24 cellular contexts compared by ENCODE assay signal in the genomic region with DNA sequence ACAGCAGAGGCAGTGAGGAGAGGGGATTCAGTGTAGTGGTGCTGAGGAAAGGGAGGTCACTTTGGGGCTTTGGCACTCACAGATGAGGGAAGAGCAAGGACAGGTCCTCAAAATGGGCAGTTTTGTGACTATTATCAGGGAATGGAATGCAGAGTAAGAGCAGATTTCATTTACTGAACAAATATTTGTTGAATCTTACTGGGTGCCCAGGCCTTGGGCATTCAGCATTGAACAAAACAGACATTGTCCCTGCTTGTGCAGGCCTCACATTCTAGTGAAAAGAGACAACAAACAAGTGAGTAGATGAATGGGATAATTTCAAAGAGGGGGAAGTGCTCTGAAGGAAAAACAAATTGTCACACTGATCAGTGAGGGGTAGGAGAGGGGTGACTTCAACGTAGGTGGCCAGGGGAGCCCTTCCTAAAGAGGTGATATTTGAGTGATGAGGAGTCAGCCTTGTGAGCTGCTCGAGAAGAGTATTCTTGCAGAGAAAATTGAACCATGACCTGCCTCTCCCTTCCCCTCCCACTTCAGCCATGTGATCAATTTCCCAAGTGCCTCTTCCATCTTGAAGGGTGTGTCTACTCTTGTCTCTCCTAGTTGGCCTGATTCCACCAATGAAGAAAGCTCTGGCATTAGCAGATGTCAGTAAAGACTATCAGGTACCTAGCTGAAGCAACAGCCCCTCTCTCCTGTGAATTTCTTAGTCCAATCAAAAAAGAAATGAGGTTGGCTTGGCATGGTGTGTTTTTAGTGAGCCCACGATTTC.
DNase-seq lines count a peak whose midpoint lies in the region; ATAC-seq, FAIRE-seq and TF ChIP-seq lines count a peak whose summit lies in the region.
"Had no signal": no experiment of that assay in that cellular context is flagged by ENCODE, and none has a peak within 500 bp of the region (broad histone marks: within the 10 kb centered on the region; RNA-seq: fewer than 3 reads in every experiment).

No MANE protein-coding gene starts in this region.

- H3K27me3 ChIP-seq in HepG2 (ENCODE audit: control insufficient read depth in 1 of 2, insufficient read depth in 2 of 2, low read length in 2 of 2): no peaks in the 10 kb centered on the region
- H3K27me3 ChIP-seq in suprapubic skin: no peaks in the 10 kb centered on the region
- H3K27me3 ChIP-seq: thyroid gland, uterus had no signal

- DNase-seq in NCI-H748 (lab: John Stamatoyannopoulos, UW; ENCODE audit: unreplicated experiment) (peak; percentile 38), NCI-H748 treated with DMSO at 0.1 percent for 48 hours (lab: John Stamatoyannopoulos, UW) (no peak), caudate nucleus (lab: John Stamatoyannopoulos, UW) (peak in 4 of 61 donors; percentile 1 to 27 (median 8)), HepG2 (ENCODE audit: low spot score) (peak; percentile 81), superior temporal gyrus (ENCODE audit: extremely low spot score) (peak; percentile 64), HK-2 (ENCODE audit: unreplicated experiment) (no peak), suprapubic skin (ENCODE audit: low spot score in 2 of 2) (no peak)
- DNase-seq: 8988T; activated B cell treated with CpG ODN at 0.5 μM for 24 hours; activated CD4-positive, alpha-beta T cell treated with anti-CD3 and anti-CD28 coated beads, Interleukin-2, amount 10 ng/mL, durations not matched to agents 7 days and 5 days; Caco-2; endodermal cell; left cardiac atrium; retina; SHP77 treated with DMSO at 0.1 percent for 48 hours; stimulated activated naive CD4-positive, alpha-beta T cell; T1000; thyroid gland; uterus had no signal

- peaks cover 21% of the 10 kb centered on the region for H3K4me1 ChIP-seq in HepG2 (ENCODE audit: insufficient read depth, low read length)
- no peaks in the 10 kb centered on the region for H3K4me1 ChIP-seq in suprapubic skin
- H3K4me1 ChIP-seq: Caco-2, thyroid gland, uterus had no signal

- H3K9me3 ChIP-seq in HepG2 (ENCODE audit: low read length) (no peaks in the 10 kb centered on the region), suprapubic skin (no peaks in the 10 kb centered on the region)
- H3K9me3 ChIP-seq: Caco-2, thyroid gland, uterus had no signal

- H3K79me2 ChIP-seq in HepG2 (ENCODE audit: insufficient read depth, low read length): no peaks in the 10 kb centered on the region

- ATAC-seq in HepG2: peak; percentile 97
- no peak for ATAC-seq in GM18861 (IDR thresholded peaks at IDR 0.05; ENCODE audit: unreplicated experiment)
- ATAC-seq: left cardiac atrium had no signal

- no peak for TF ChIP-seq CTCF in HepG2 (CRISPR knock-in tag; IDR thresholded peaks at IDR 0.05)
- no peak for TF ChIP-seq CTCF in suprapubic skin (IDR thresholded peaks at IDR 0.05)

- no peak overlapping the region for H3K4me3 ChIP-seq in HepG2 (replicated peaks in 1 of 3; ENCODE audit: insufficient read depth in 1 of 3, low read depth in 2 of 3, low read length in 3 of 3)
- H3K4me3 ChIP-seq in suprapubic skin: no peak overlapping the region
- H3K4me3 ChIP-seq: coronary artery, GM23248, skin epidermis, thyroid gland, uterus had no signal

- in situ Hi-C loops in HepG2 (cut with HindIII; ENCODE audit: extremely low pct_ligation_motif_present, low pct_unique_long_range_greater_than_20kb): loop anchor here (25.0 kb wide), 1 partner anchor 383 kb away; no protein-coding TSS in a partner anchor

- POLR2A ChIA-PET in HepG2 (lab: Yijun Ruan, JAX): no interaction called here

- TF ChIP-seq POLR2A in HepG2 (IDR thresholded peaks at IDR 0.05; ENCODE audit: insufficient read depth in 1 of 2, low read depth in 2 of 2, low read length in 2 of 2): no peak
- no peak for TF ChIP-seq POLR2A in suprapubic skin (IDR thresholded peaks at IDR 0.05)

- BruUV-seq in HepG2 (replicated peaks; lab: Mats Ljungman, UMichigan): no TSS peak

- H3K27ac ChIP-seq in caudate nucleus (ENCODE audit: low read depth, low read length): peak overlapping the region; percentile 74
- H3K27ac ChIP-seq in HepG2 (ENCODE audit: extremely low read length, insufficient read depth, low read length): no peak overlapping the region
- H3K27ac ChIP-seq in suprapubic skin: no peak overlapping the region
- H3K27ac ChIP-seq: coronary artery, GM23248, thyroid gland, uterus had no signal

- no peak for FAIRE-seq in HepG2 (lab: Jason Lieb, UNC)
- FAIRE-seq: RCC 7860 had no signal

- H4K20me1 ChIP-seq in HepG2 (ENCODE audit: insufficient read depth, low read length): no peaks in the 10 kb centered on the region

- TF ChIP-seq RAD21 in HepG2 (CRISPR knock-in tag; IDR thresholded peaks at IDR 0.05): no peak

- H3K4me2 ChIP-seq in HepG2 (ENCODE audit: low read depth, low read length): peak overlapping the region; percentile 33

- no peak overlapping the region for H3K9ac ChIP-seq in HepG2 (ENCODE audit: insufficient read depth, low read depth, low read length)
- H3K9ac ChIP-seq: GM23248 had no signal

- WGBS in HepG2 (ENCODE audit: low lambda C conversion rate): 4% methylated on average over 3 of the region's 3 CpGs
- WGBS in suprapubic skin: 46% methylated on average over 3 of the region's 3 CpGs

- intact Hi-C loops in HepG2 (cut with micrococcal nuclease; ENCODE audit: unreplicated experiment): no loop called here

- CTCF ChIA-PET in HepG2 (lab: Yijun Ruan, JAX; ENCODE audit: low intra/inter-chr PET ratio, low total read pairs): no interaction called here

- no peak overlapping the region for H2AFZ ChIP-seq in HepG2 (ENCODE audit: low read length)
- H2AFZ ChIP-seq: GM23248 had no signal

- H3K36me3 ChIP-seq in HepG2 (replicated peaks in 1 of 2; ENCODE audit: control insufficient read depth in 1 of 2, insufficient read depth in 2 of 2, low read length in 2 of 2) (no peaks in the 10 kb centered on the region), suprapubic skin (no peaks in the 10 kb centered on the region)
- H3K36me3 ChIP-seq: thyroid gland, uterus had no signal

- no peak for TF ChIP-seq EP300 in HepG2 (IDR thresholded peaks at IDR 0.05; ENCODE audit: low read depth in 2 of 2, low read length in 2 of 2)
- no peak; the same call in 1 of the 2 replicates for TF ChIP-seq EP300 in HepG2 (CRISPR knock-in tag; IDR thresholded peaks at IDR 0.05; ENCODE audit: borderline replicate concordance)
- TF ChIP-seq EP300 in suprapubic skin (IDR thresholded peaks at IDR 0.05): no peak

TF ChIP-seq in HepG2, 621 proteins besides CTCF, POLR2A, EP300 and RAD21 (continues in another document):
- no peak for TF ChIP-seq ZNF841 (CRISPR knock-in tag; IDR thresholded peaks at IDR 0.05; ENCODE audit: borderline replicate concordance)
- TF ChIP-seq PRPF4 (IDR thresholded peaks at IDR 0.05; ENCODE audit: low read depth, low read length, poor library complexity, severe bottlenecking): no peak
- TF ChIP-seq, protein P1, sequence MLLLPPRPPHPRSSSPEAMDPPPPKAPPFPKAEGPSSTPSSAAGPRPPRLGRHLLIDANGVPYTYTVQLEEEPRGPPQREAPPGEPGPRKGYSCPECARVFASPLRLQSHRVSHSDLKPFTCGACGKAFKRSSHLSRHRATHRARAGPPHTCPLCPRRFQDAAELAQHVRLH (CRISPR knock-in tag; IDR thresholded peaks at IDR 0.05; ENCODE audit: borderline replicate concordance, low read depth): no peak
- TF ChIP-seq THYN1 (CRISPR knock-in tag; IDR thresholded peaks at IDR 0.05; ENCODE audit: borderline replicate concordance, low read depth): no peak
- TF ChIP-seq NPAS2 (CRISPR knock-in tag; IDR thresholded peaks at IDR 0.05; ENCODE audit: borderline replicate concordance): no peak
- TF ChIP-seq WIZ (CRISPR knock-in tag; IDR thresholded peaks at IDR 0.05): no peak
- TF ChIP-seq SMC3 (IDR thresholded peaks at IDR 0.05; ENCODE audit: low read length): no peak
- no peak for TF ChIP-seq ZNF350 (CRISPR knock-in tag; IDR thresholded peaks at IDR 0.05; ENCODE audit: borderline replicate concordance, low read depth)
- no peak for TF ChIP-seq ZNF337 (CRISPR knock-in tag; IDR thresholded peaks at IDR 0.05; ENCODE audit: borderline replicate concordance, low read depth)
- TF ChIP-seq, protein P2, sequence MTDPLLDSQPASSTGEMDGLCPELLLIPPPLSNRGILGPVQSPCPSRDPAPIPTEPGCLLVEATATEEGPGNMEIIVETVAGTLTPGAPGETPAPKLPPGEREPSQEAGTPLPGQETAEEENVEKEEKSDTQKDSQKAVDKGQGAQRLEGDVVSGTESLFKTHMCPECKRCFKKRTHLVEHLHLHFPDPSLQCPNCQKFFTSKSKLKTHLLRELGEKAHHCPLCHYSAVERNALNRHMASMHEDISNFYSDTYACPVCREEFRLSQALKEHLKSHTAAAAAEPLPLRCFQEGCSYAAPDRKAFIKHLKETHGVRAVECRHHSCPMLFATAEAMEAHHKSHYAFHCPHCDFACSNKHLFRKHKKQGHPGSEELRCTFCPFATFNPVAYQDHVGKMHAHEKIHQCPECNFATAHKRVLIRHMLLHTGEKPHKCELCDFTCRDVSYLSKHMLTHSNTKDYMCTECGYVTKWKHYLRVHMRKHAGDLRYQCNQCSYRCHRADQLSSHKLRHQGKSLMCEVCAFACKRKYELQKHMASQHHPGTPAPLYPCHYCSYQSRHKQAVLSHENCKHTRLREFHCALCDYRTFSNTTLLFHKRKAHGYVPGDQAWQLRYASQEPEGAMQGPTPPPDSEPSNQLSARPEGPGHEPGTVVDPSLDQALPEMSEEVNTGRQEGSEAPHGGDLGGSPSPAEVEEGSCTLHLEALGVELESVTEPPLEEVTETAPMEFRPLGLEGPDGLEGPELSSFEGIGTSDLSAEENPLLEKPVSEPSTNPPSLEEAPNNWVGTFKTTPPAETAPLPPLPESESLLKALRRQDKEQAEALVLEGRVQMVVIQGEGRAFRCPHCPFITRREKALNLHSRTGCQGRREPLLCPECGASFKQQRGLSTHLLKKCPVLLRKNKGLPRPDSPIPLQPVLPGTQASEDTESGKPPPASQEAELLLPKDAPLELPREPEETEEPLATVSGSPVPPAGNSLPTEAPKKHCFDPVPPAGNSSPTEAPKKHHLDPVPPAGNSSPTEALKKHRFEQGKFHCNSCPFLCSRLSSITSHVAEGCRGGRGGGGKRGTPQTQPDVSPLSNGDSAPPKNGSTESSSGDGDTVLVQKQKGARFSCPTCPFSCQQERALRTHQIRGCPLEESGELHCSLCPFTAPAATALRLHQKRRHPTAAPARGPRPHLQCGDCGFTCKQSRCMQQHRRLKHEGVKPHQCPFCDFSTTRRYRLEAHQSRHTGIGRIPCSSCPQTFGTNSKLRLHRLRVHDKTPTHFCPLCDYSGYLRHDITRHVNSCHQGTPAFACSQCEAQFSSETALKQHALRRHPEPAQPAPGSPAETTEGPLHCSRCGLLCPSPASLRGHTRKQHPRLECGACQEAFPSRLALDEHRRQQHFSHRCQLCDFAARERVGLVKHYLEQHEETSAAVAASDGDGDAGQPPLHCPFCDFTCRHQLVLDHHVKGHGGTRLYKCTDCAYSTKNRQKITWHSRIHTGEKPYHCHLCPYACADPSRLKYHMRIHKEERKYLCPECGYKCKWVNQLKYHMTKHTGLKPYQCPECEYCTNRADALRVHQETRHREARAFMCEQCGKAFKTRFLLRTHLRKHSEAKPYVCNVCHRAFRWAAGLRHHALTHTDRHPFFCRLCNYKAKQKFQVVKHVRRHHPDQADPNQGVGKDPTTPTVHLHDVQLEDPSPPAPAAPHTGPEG (CRISPR knock-in tag; IDR thresholded peaks at IDR 0.05): no peak
- TF ChIP-seq TGIF2 (CRISPR knock-in tag; IDR thresholded peaks at IDR 0.05): no peak

Comparison
In these comparisons a context has a peak if more than half of its experiments do, and no peak if none do; other contexts are left out.
1. DNase-seq: peak in NCI-H748 (single experiment), HepG2 (single experiment) and superior temporal gyrus (single experiment); none in NCI-H748 treated with DMSO at 0.1 percent for 48 hours (single experiment), HK-2 (single experiment) and suprapubic skin (0 of 2).